Comparison of ENCODE assay signal across 8 cellular contexts in the genomic region with DNA sequence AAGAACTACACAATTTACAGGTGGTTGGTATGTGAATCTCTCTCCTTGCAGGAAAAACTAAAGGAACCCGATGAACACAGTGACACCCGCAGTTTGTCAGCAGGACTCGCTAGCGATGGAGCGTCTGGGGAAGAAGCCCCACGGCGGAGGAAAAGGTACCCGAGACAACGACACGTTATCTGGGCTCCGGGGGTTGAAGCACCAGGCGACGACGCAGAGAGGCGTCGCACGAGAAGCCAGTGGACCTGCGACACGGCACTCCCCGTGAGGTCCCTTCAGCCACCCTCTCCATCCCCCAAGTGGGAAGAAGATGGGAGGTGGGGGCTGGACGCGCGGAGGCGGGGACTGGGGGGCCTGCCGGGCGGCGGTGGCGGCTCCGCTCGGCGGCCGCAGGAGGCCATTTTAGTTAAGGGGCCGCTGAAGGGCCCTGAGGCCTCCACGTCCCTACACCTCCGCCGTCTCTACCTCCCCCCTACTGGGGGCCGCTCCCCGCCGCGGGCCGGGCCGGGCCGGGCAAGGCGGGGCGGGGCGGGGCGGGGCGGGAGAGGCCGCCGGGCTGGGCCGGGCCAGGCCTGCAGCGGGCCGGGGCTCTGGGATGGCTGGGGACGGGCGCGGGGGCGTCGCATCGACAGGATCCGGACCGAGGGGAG. TPM values are rescaled to one million over a fixed set of nuclear protein-coding genes. Genes with fewer than 3 reads are reported as not detected.
DNase-seq lines count a peak whose midpoint lies in the region; ATAC-seq and TF ChIP-seq lines count a peak whose summit lies in the region.

No MANE protein-coding gene starts in this region.

- no peaks in the 10 kb centered on the region; the same call in 1 of the 2 replicates for H3K4me1 ChIP-seq in ES-I3 (ENCODE audit: insufficient read depth, low read length)

- peak overlapping the region; percentile 75 for H3K4me3 ChIP-seq in WERI-Rb-1 (ENCODE audit: low read depth, low read length)

- peaks cover 3% of the 10 kb centered on the region for H3K36me3 Mint-ChIP-seq in IgD-negative memory B cell

- H3K9ac ChIP-seq in ES-I3 (ENCODE audit: low read depth, low read length) = peak overlapping the region; percentile 90

- no peaks in the 10 kb centered on the region for H3K9me3 ChIP-seq in ES-I3 (ENCODE audit: control insufficient read depth, insufficient read depth, low read length)
- no peaks in the 10 kb centered on the region for H3K9me3 ChIP-seq in WERI-Rb-1 (ENCODE audit: severe bottlenecking)

- peak; percentile 41 for ATAC-seq in GM21576 (IDR thresholded peaks at IDR 0.05; ENCODE audit: unreplicated experiment)

- peak overlapping the region; percentile 90 to 98 (median 94) for H3K4me3 Mint-ChIP-seq in IgD-negative memory B cell

- H3K9me3 Mint-ChIP-seq in IgD-negative memory B cell = no peaks in the 10 kb centered on the region

- peak overlapping the region; percentile 90 to 97 (median 93) for H3K27ac Mint-ChIP-seq in IgD-negative memory B cell

- DNase-seq in WERI-Rb-1 (peak; percentile 55), kidney glomerular epithelial cell (lab: John Stamatoyannopoulos, UW) (peak; percentile 45), AML-193 (lab: John Stamatoyannopoulos, UW) (no peak)
- DNase-seq in central memory CD4-positive, alpha-beta T cell = peak; percentile 37
- DNase-seq in stimulated activated CD4-positive, alpha-beta T cell treated with anti-CD3 and anti-CD28 coated beads, Interleukin-1b, Interleukin-23, amount 100 ng/mL, for 24 hours (ENCODE audit: low read depth in 4 of 4, low spot score in 1 of 4) = peak in 3 of 4 experiments; percentile 20 to 34 (median 23)

- no peaks in the 10 kb centered on the region for H3K27me3 Mint-ChIP-seq in IgD-negative memory B cell

- H3K36me3 ChIP-seq in ES-I3 (ENCODE audit: insufficient read depth, low read length) (no peaks in the 10 kb centered on the region), WERI-Rb-1 (peaks cover 34% of the 10 kb centered on the region)

- peak overlapping the region; percentile 89 for H3K27ac ChIP-seq in WERI-Rb-1

- no peaks in the 10 kb centered on the region for H3K27me3 ChIP-seq in WERI-Rb-1 (ENCODE audit: insufficient read depth, low read depth, severe bottlenecking)

- no peak for TF ChIP-seq CTCF in WERI-Rb-1 (IDR thresholded peaks at IDR 0.05; ENCODE audit: low read depth, low read length)

- H3K4me1 Mint-ChIP-seq in IgD-negative memory B cell = peaks cover 32 to 52% (median 46%) of the 10 kb centered on the region in 3 donors

RNA-seq across cellular contexts. Expression of gene ZFR, which starts 0.9 kb away (rescaled TPM):
- polyA plus RNA-seq in IgD-negative memory B cell = 81.7 TPM

Comparison
In these comparisons a context has a peak if more than half of its experiments do, and no peak if none do; other contexts are left out.
1. DNase-seq: peak in WERI-Rb-1 (single experiment), central memory CD4-positive, alpha-beta T cell (single experiment), kidney glomerular epithelial cell (single experiment) and stimulated activated CD4-positive, alpha-beta T cell treated with anti-CD3 and anti-CD28 coated beads, Interleukin-1b, Interleukin-23, amount 100 ng/mL, for 24 hours (3 of 4); none in AML-193 (0 of 2).